In the genomic region with DNA sequence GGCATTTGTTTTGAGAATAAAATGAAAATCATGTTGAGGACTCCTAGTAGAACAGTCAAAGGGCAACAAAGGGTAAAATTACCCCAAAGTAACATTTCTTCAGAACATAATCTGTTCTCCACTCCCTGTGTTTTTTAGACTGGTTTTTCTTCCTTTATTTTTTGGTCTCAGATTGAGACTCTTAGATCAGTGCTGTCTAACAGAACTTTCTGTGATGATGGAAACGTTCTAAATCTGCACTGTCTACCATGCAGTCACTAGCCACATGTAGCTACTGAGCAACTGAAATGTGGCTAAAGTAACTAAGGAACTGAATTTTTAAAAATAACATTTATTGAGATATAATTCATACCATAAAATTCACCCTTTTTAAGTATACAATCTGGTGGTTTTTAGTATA, we compare ENCODE assay signal across 26 cellular contexts.
"Had no signal": no experiment of that assay in that cellular context is flagged by ENCODE, and none has a peak within 500 bp of the region (broad histone marks: within the 10 kb centered on the region; RNA-seq: fewer than 3 reads in every experiment).

No MANE protein-coding gene starts in this region.

- H2AFZ ChIP-seq: hepatocyte, neural progenitor cell had no signal

- H3K9ac ChIP-seq: neural progenitor cell had no signal

- DNase-seq: islet precursor cell; left ventricle myocardium inferior; mesendoderm; naive B cell; natural killer cell; nephron progenitor cell; occipital lobe; right lobe of liver; stimulated activated CD4-positive, alpha-beta T cell treated with anti-CD3 and anti-CD28 coated beads, Interleukin-2, amount 100 ng/mL, for 24 hours; stimulated activated CD4-positive, alpha-beta T cell treated with anti-CD3 and anti-CD28 coated beads, Interleukin-4, amount 100 ng/mL, for 1 hour; stimulated activated naive CD4-positive, alpha-beta T cell; tibial artery; trophoblast cell; upper lobe of right lung had no signal

- ATAC-seq: natural killer cell, right lobe of liver, upper lobe of right lung had no signal

- H3K36me3 ChIP-seq: left ventricle myocardium inferior, neural progenitor cell, neutrophil, right atrium auricular region, right lobe of liver, suprapubic skin, thoracic aorta, tibial artery, upper lobe of right lung had no signal

- H3K9me3 ChIP-seq: neutrophil, suprapubic skin, thoracic aorta, upper lobe of right lung had no signal

- H3K27me3 ChIP-seq: hepatocyte, neural progenitor cell, neutrophil, right atrium auricular region, right lobe of liver, suprapubic skin, tibial artery, upper lobe of right lung had no signal

- FAIRE-seq: urothelium cell line had no signal

- H3K4me3 ChIP-seq: hepatocyte, left ventricle myocardium inferior, lung, neural progenitor cell, right atrium auricular region, right lobe of liver, smooth muscle cell, suprapubic skin, thoracic aorta, tibial artery, upper lobe of right lung had no signal

- H3K4me3 Mint-ChIP-seq: mesothelial cell of epicardium; naive B cell; natural killer cell; nephron progenitor cell; neural progenitor cell; stimulated activated naive CD8-positive, alpha-beta T cell treated with anti-CD3 and anti-CD28 coated beads, Interleukin-15, Interleukin-2, amounts not matched to agents 100 ng/mL and 50 ng/mL, for 24 hours had no signal

- H3K4me2 ChIP-seq: hepatocyte, neural progenitor cell, smooth muscle cell had no signal

- H3K27ac Mint-ChIP-seq: mesothelial cell of epicardium; nephron progenitor cell; neural progenitor cell; progenitor cell of endocrine pancreas; stimulated activated naive CD8-positive, alpha-beta T cell treated with anti-CD3 and anti-CD28 coated beads, Interleukin-15, Interleukin-2, amounts not matched to agents 100 ng/mL and 50 ng/mL, for 24 hours had no signal

- H3K27ac ChIP-seq: hepatocyte, left ventricle myocardium inferior, neural progenitor cell, neutrophil, right atrium auricular region, right lobe of liver, suprapubic skin, thoracic aorta, tibial artery, upper lobe of right lung had no signal

- H3K4me1 Mint-ChIP-seq: mesothelial cell of epicardium, nephron progenitor cell, neural progenitor cell had no signal

- H3K4me1 ChIP-seq: left ventricle myocardium inferior, neural progenitor cell, right atrium auricular region, right lobe of liver, suprapubic skin had no signal

- H3K27me3 Mint-ChIP-seq: naive B cell; progenitor cell of endocrine pancreas; stimulated activated naive CD8-positive, alpha-beta T cell treated with anti-CD3 and anti-CD28 coated beads, Interleukin-15, Interleukin-2, amounts not matched to agents 100 ng/mL and 50 ng/mL, for 24 hours had no signal
